Comparison of ENCODE assay signal across 8 cellular contexts in the genomic region with DNA sequence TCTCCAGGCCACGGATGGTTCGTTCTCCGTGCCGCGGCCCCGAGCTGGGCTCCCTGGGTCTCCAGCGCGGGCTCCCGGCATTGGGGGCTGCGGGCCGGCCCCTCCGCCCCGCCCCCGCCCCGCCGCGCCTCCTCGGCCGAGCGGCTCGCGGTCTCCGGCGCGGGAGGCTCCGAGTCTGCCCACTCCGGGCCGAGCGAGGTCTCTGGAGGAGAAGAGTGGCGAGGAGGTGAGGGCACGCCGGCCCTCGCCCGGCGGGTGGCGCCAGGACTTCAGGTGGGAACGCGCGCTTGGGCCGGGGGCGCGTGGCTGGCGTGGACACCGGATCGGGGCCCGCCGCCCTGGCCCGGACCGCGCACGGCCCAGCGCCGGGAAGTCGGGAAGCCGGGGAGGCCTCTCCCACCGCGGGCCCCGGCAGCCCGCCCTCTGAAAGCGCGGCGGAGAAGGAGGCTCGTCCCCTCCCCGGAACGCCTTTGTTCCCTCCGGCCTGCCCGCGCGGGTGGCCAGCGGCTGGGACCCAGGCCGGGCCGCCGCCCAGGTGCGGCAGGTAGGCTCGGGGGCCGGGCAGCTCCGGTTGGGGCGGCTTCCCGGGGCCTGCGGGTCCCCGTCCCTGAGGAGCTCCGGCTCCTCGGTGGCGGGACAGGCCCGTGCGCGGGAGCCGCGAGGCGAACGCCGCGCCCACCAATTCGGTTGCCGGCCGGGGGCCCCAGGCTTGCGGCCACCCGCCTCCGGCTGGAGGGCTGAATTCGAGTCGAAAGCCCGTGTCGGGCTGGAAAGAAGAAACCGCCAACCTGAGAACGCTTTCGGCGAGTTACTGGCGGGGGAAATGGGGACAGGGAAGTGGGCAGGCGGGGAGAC. TPM values are rescaled to one million over a fixed set of nuclear protein-coding genes. Genes with fewer than 3 reads are reported as not detected.
A peak's percentile ranks its signal among the peaks of the same experiment; 100 is the strongest.
DNase-seq lines count a peak whose midpoint lies in the region; ATAC-seq and TF ChIP-seq lines count a peak whose summit lies in the region.

No MANE protein-coding gene starts in this region.

- TF ChIP-seq CTCF in heart right ventricle (IDR thresholded peaks at IDR 0.05) = peak in 3 of 9 donors; percentile 25 to 40 (median 26)

- H3K9me3 Mint-ChIP-seq in activated naive CD4-positive, alpha-beta T cell treated with anti-CD3 and anti-CD28 coated beads, Interleukin-2, amount 50 U/mL, for 72 hours = no peaks in the 10 kb centered on the region

- ATAC-seq in activated naive CD4-positive, alpha-beta T cell treated with anti-CD3 and anti-CD28 coated beads, Interleukin-2, amount 50 U/mL, for 72 hours = peak; percentile 48 to 64
- ATAC-seq in heart right ventricle (peak; percentile 47 to 81 (median 64)), HG02981 (IDR thresholded peaks at IDR 0.05; ENCODE audit: unreplicated experiment) (no peak)

- no peaks in the 10 kb centered on the region for H3K9me3 ChIP-seq in heart right ventricle

- peaks cover 0 to 31% (median 0%) of the 10 kb centered on the region in 9 donors for H3K4me1 ChIP-seq in heart right ventricle

- peak overlapping the region in 1 of 2 donors; percentile 91 for H3K27ac Mint-ChIP-seq in activated naive CD4-positive, alpha-beta T cell treated with anti-CD3 and anti-CD28 coated beads, Interleukin-2, amount 50 U/mL, for 72 hours

- DNase-seq in DMS53 (lab: John Stamatoyannopoulos, UW) = peak; percentile 69
- no peak for DNase-seq in DMS53 treated with DMSO at 0.1 percent for 48 hours (lab: John Stamatoyannopoulos, UW; ENCODE audit: unreplicated experiment)
- peak; percentile 24 for DNase-seq in MV-4-11 (lab: John Stamatoyannopoulos, UW)
- peak; percentile 38 to 68 for DNase-seq in activated naive CD4-positive, alpha-beta T cell treated with anti-CD3 and anti-CD28 coated beads, Interleukin-2, amount 50 U/mL, for 72 hours (ENCODE audit: low spot score in 2 of 2)
- peak; percentile 28 to 46 for DNase-seq in heart right ventricle
- DNase-seq in posterior vena cava (ENCODE audit: low spot score) = peak; percentile 85
- no peak for DNase-seq in H4 (ENCODE audit: low spot score)

- H3K36me3 Mint-ChIP-seq in activated naive CD4-positive, alpha-beta T cell treated with anti-CD3 and anti-CD28 coated beads, Interleukin-2, amount 50 U/mL, for 72 hours = peaks cover 13 to 22% of the 10 kb centered on the region in 2 donors

- H3K27ac ChIP-seq in heart right ventricle = peak overlapping the region; percentile 83 to 97 (median 90)

- peaks cover 0 to 6% (median 0%) of the 10 kb centered on the region in 9 donors for H3K36me3 ChIP-seq in heart right ventricle

- H3K4me3 ChIP-seq in heart right ventricle = peak overlapping the region; percentile 65 to 92 (median 80)

- H3K27me3 ChIP-seq in heart right ventricle = peaks cover 0 to 6% (median 0%) of the 10 kb centered on the region in 7 donors

- intact Hi-C loops in heart right ventricle (cut with DNase I) = loop anchor here in 6 of 10 donors (5.0 to 10.0 kb wide), 10 partner anchors 33 to 131 kb away; no protein-coding TSS in a partner anchor
- intact Hi-C loops in posterior vena cava (cut with DNase I) = loop anchor here in 1 of 2 donors (10.0 kb wide), 1 partner anchor 131 kb away; no protein-coding TSS in a partner anchor

- 1 to 2% methylated on average over 66 to 109 of the region's 109 CpGs for WGBS in heart right ventricle, 2 donors

RNA-seq across cellular contexts. Expression of gene B3GNT5, which starts 1.1 kb away (rescaled TPM):
- 10 to 100 TPM; 12.4 to 56.4 TPM for total RNA-seq in activated naive CD4-positive, alpha-beta T cell treated with anti-CD3 and anti-CD28 coated beads, Interleukin-2, amount 50 U/mL, for 72 hours
- total RNA-seq in heart right ventricle (1 to 10 TPM; 2.0 to 9.0 (median 5.8) TPM), posterior vena cava (10 to 100 TPM in 1 of 2 donors, 1 to 10 TPM in 1; 5.5 to 11.2 TPM)
- polyA plus RNA-seq in heart right ventricle = 1 to 10 TPM; 1.7 to 2.2 TPM
- total RNA-seq in H4 (2014; rRNA removed; shearing (Covaris generic)) = 6.4 and 14.7 TPM in 2 replicates

Comparison
In these comparisons a context has a peak if more than half of its experiments do, and no peak if none do; other contexts are left out.
1. DNase-seq: peak in DMS53 (single experiment), MV-4-11 (single experiment), activated naive CD4-positive, alpha-beta T cell treated with anti-CD3 and anti-CD28 coated beads, Interleukin-2, amount 50 U/mL, for 72 hours (2 of 2), heart right ventricle (2 of 2) and posterior vena cava (single experiment); none in DMS53 treated with DMSO at 0.1 percent for 48 hours (single experiment) and H4 (single experiment).